In the genomic region with DNA sequence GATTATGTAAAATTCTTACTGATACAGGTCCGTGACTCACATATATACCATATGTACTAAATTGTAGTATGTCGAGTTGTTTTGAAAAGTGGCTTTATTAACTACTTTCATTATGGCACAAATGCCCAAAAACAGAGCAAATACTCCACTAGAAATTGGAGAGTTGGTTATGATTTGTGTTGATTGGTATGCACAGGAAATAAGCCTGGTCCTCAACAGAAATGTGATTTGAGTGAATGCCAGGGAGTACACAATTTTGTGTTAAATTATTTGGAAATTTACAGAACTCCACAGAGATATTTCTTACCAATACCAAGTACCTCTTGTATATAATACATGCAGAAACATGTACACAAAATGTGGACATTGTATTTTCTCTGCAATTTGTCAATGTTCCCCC, we compare ENCODE assay signal across 30 cellular contexts.
"Had no signal": no experiment of that assay in that cellular context is flagged by ENCODE, and none has a peak within 500 bp of the region (broad histone marks: within the 10 kb centered on the region; RNA-seq: fewer than 3 reads in every experiment).

No MANE protein-coding gene starts in this region.

- H3K27me3 ChIP-seq: ascending aorta, cardiac muscle cell, MG63, SJCRH30 had no signal

- H3K4me2 ChIP-seq: SK-N-SH had no signal

- H3K4me1 Mint-ChIP-seq: activated CD4-positive, alpha-beta T cell treated with anti-CD3 and anti-CD28 coated beads for 36 hours; activated naive CD4-positive, alpha-beta T cell treated with anti-CD3 and anti-CD28 coated beads, Interleukin-2, amount 50 U/mL, for 24 hours had no signal

- H3K4me3 Mint-ChIP-seq: activated CD4-positive, alpha-beta T cell treated with anti-CD3 and anti-CD28 coated beads for 36 hours; activated CD8-positive, alpha-beta T cell treated with anti-CD3 and anti-CD28 coated beads for 36 hours; activated naive CD4-positive, alpha-beta T cell treated with anti-CD3 and anti-CD28 coated beads, Interleukin-2, amount 50 U/mL, for 24 hours; brain had no signal

- H3K27me3 Mint-ChIP-seq: activated CD4-positive, alpha-beta T cell treated with anti-CD3 and anti-CD28 coated beads for 36 hours; activated CD8-positive, alpha-beta T cell treated with anti-CD3 and anti-CD28 coated beads for 36 hours; activated naive CD4-positive, alpha-beta T cell treated with anti-CD3 and anti-CD28 coated beads, Interleukin-2, amount 50 U/mL, for 24 hours; brain had no signal

- H3K9me3 ChIP-seq: ascending aorta, MG63, SJCRH30, SK-N-SH had no signal

- H3K36me3 ChIP-seq: ascending aorta, cardiac muscle cell, MG63, SJCRH30, WERI-Rb-1 had no signal

- H3K27ac ChIP-seq: ascending aorta, cardiac muscle cell, SJCRH30, WERI-Rb-1 had no signal

- DNase-seq: activated CD4-positive, alpha-beta T cell treated with anti-CD3 and anti-CD28 coated beads for 36 hours; activated CD4-positive, alpha-beta T cell treated with anti-CD3 and anti-CD28 coated beads, Interleukin-2, amount 50 U/mL, for 1 hour; activated CD8-positive, alpha-beta memory T cell treated with anti-CD3 and anti-CD28 coated beads, Interleukin-2, amount 50 U/mL, for 48 hours; activated CD8-positive, alpha-beta T cell treated with anti-CD3 and anti-CD28 coated beads for 36 hours; activated T-cell treated with anti-CD3 and anti-CD28 coated beads, Interleukin-2, amount 50 U/mL, for 1 hour; amniotic stem cell; MG63; MV-4-11; NCI-H1092 treated with DMSO at 0.1 percent for 48 hours; NCI-H1417 treated with DMSO at 0.1 percent for 48 hours; NCI-H1694; NCI-H2029; NCI-H2107; NCI-H2171 treated with DMSO at 0.1 percent for 48 hours; NCI-H345; NCI-H510A treated with DMSO at 0.1 percent for 48 hours; NCI-H69; NK-92 treated with Interleukin-12 subunit alpha and Interleukin-12 subunit beta, amount 100 ng/mL, for 24 hours; OCI-M1; RPMI8226; SJCRH30; SK-N-SH; T-helper 1 cell; WERI-Rb-1 had no signal

- H3K4me1 ChIP-seq: ascending aorta, SJCRH30 had no signal

- H3K9me3 Mint-ChIP-seq: activated CD8-positive, alpha-beta T cell treated with anti-CD3 and anti-CD28 coated beads for 36 hours; activated naive CD4-positive, alpha-beta T cell treated with anti-CD3 and anti-CD28 coated beads, Interleukin-2, amount 50 U/mL, for 24 hours had no signal

- H3K4me3 ChIP-seq: ascending aorta, cardiac muscle cell, MG63, SJCRH30 had no signal

- ATAC-seq: activated CD4-positive, alpha-beta T cell treated with anti-CD3 and anti-CD28 coated beads for 36 hours; activated CD8-positive, alpha-beta T cell treated with anti-CD3 and anti-CD28 coated beads for 36 hours; Panc1; Right ventricle myocardium inferior had no signal

- H3K9ac ChIP-seq: SK-N-SH had no signal

- H3K27ac Mint-ChIP-seq: activated CD4-positive, alpha-beta T cell treated with anti-CD3 and anti-CD28 coated beads for 36 hours; activated CD8-positive, alpha-beta T cell treated with anti-CD3 and anti-CD28 coated beads for 36 hours; activated naive CD4-positive, alpha-beta T cell treated with anti-CD3 and anti-CD28 coated beads, Interleukin-2, amount 50 U/mL, for 24 hours; brain had no signal

- H3K36me3 Mint-ChIP-seq: activated naive CD4-positive, alpha-beta T cell treated with anti-CD3 and anti-CD28 coated beads, Interleukin-2, amount 50 U/mL, for 24 hours; brain had no signal
